27 cellular contexts compared by ENCODE assay signal in genomic region chr2:217006217-217006616, GRCh38.
"Had no signal": no experiment of that assay in that cellular context is flagged by ENCODE, and none has a peak within 500 bp of the region (broad histone marks: within the 10 kb centered on the region; RNA-seq: fewer than 3 reads in every experiment).

No MANE protein-coding gene starts in this region.

- H3K27me3 Mint-ChIP-seq: activated CD4-positive, alpha-beta memory T cell treated with anti-CD3 and anti-CD28 coated beads, Interleukin-2, amount 10 ng/mL, durations not matched to agents 7 days and 5 days had no signal

- H3K4me1 Mint-ChIP-seq: activated CD4-positive, alpha-beta memory T cell treated with anti-CD3 and anti-CD28 coated beads, Interleukin-2, amount 10 ng/mL, durations not matched to agents 7 days and 5 days; activated CD4-positive, alpha-beta T cell treated with anti-CD3 and anti-CD28 coated beads for 36 hours; activated CD4-positive, alpha-beta T cell treated with anti-CD3 and anti-CD28 coated beads, Interleukin-2, amount 10 ng/mL, durations not matched to agents 24 days and 14 days; activated naive CD4-positive, alpha-beta T cell treated with anti-CD3 and anti-CD28 coated beads, Interleukin-2, amount 10 ng/mL, durations not matched to agents 7 days and 5 days; activated naive CD8-positive, alpha-beta T cell treated with anti-CD3 and anti-CD28 coated beads, Interleukin-2, amount 10 ng/mL, durations not matched to agents 7 days and 5 days; central memory CD8-positive, alpha-beta T cell; T-helper 17 cell had no signal

- H3K27ac ChIP-seq: brain microvascular endothelial cell, coronary artery, dorsolateral prefrontal cortex, esophagus squamous epithelium, gastroesophageal sphincter had no signal

- H3K27ac Mint-ChIP-seq: activated CD4-positive, alpha-beta memory T cell treated with anti-CD3 and anti-CD28 coated beads, Interleukin-2, amount 10 ng/mL, durations not matched to agents 7 days and 5 days; activated CD4-positive, alpha-beta T cell treated with anti-CD3 and anti-CD28 coated beads for 36 hours; activated CD4-positive, alpha-beta T cell treated with anti-CD3 and anti-CD28 coated beads, Interleukin-2, amount 10 ng/mL, durations not matched to agents 24 days and 14 days; activated naive CD4-positive, alpha-beta T cell treated with anti-CD3 and anti-CD28 coated beads, Interleukin-2, amount 10 ng/mL, durations not matched to agents 7 days and 5 days; activated naive CD4-positive, alpha-beta T cell treated with anti-CD3 and anti-CD28 coated beads, Interleukin-2, amount 50 U/mL, for 72 hours; activated naive CD8-positive, alpha-beta T cell treated with anti-CD3 and anti-CD28 coated beads, Interleukin-2, amount 10 ng/mL, durations not matched to agents 7 days and 5 days; activated T-cell treated with anti-CD3 and anti-CD28 coated beads, Interleukin-2, amount 50 U/mL, for 24 hours; activated T-cell treated with anti-CD3 and anti-CD28 coated beads, Interleukin-2, amount 50 U/mL, for 72 hours; dendritic cell treated with granulocyte-macrophage colony-stimulating factor and Interleukin-4, amounts not matched to agents 40 ng/mL and 50 ng/mL, for 4 days; effector memory CD8-positive, alpha-beta T cell; T-helper 17 cell had no signal

- ATAC-seq: activated CD4-positive, alpha-beta T cell treated with anti-CD3 and anti-CD28 coated beads for 36 hours; activated naive CD4-positive, alpha-beta T cell treated with anti-CD3 and anti-CD28 coated beads, Interleukin-2, amount 50 U/mL, for 72 hours; activated T-cell treated with anti-CD3 and anti-CD28 coated beads, Interleukin-2, amount 50 U/mL, for 72 hours; effector memory CD8-positive, alpha-beta T cell; gastroesophageal sphincter; T-helper 17 cell had no signal

- DNase-seq: activated CD4-positive, alpha-beta memory T cell treated with anti-CD3 and anti-CD28 coated beads, Interleukin-2, amount 10 ng/mL, durations not matched to agents 7 days and 5 days; activated CD4-positive, alpha-beta T cell treated with anti-CD3 and anti-CD28 coated beads for 36 hours; activated CD4-positive, alpha-beta T cell treated with anti-CD3 and anti-CD28 coated beads, Interleukin-2, amount 10 ng/mL, durations not matched to agents 24 days and 14 days; activated CD4-positive, CD25-positive, alpha-beta regulatory T cell; activated CD4-positive, CD25-positive, alpha-beta regulatory T cell treated with anti-CD3 and anti-CD28 coated beads, Interleukin-2, amount 50 U/mL, for 72 hours; activated CD8-positive, alpha-beta memory T cell treated with anti-CD3 and anti-CD28 coated beads, Interleukin-2, amount 50 U/mL, for 48 hours; activated gamma-delta T cell; activated naive CD4-positive, alpha-beta T cell; activated naive CD4-positive, alpha-beta T cell treated with anti-CD3 and anti-CD28 coated beads, Interleukin-2, amount 10 ng/mL, durations not matched to agents 7 days and 5 days; activated naive CD8-positive, alpha-beta T cell treated with anti-CD3 and anti-CD28 coated beads, Interleukin-2, amount 10 ng/mL, durations not matched to agents 7 days and 5 days; activated T-cell treated with anti-CD3 and anti-CD28 coated beads for 4 hours; activated T-cell treated with anti-CD3 and anti-CD28 coated beads, Interleukin-2, amount 50 U/mL, for 24 hours; activated T-cell treated with anti-CD3 and anti-CD28 coated beads, Interleukin-2, amount 50 U/mL, for 72 hours; brain microvascular endothelial cell; dorsolateral prefrontal cortex; effector CD4-positive, alpha-beta T cell; effector memory CD8-positive, alpha-beta T cell; erythroblast; esophagus squamous epithelium; foreskin melanocyte; T-helper 1 cell; T-helper 17 cell had no signal

- H3K36me3 ChIP-seq: brain microvascular endothelial cell, esophagus squamous epithelium, gastroesophageal sphincter had no signal

- H3K4me3 Mint-ChIP-seq: activated CD4-positive, alpha-beta memory T cell treated with anti-CD3 and anti-CD28 coated beads, Interleukin-2, amount 10 ng/mL, durations not matched to agents 7 days and 5 days; activated CD4-positive, alpha-beta T cell treated with anti-CD3 and anti-CD28 coated beads for 36 hours; activated CD4-positive, alpha-beta T cell treated with anti-CD3 and anti-CD28 coated beads, Interleukin-2, amount 10 ng/mL, durations not matched to agents 24 days and 14 days; activated naive CD4-positive, alpha-beta T cell treated with anti-CD3 and anti-CD28 coated beads, Interleukin-2, amount 10 ng/mL, durations not matched to agents 7 days and 5 days; activated naive CD8-positive, alpha-beta T cell treated with anti-CD3 and anti-CD28 coated beads, Interleukin-2, amount 10 ng/mL, durations not matched to agents 7 days and 5 days; activated T-cell treated with anti-CD3 and anti-CD28 coated beads, Interleukin-2, amount 50 U/mL, for 24 hours; activated T-cell treated with anti-CD3 and anti-CD28 coated beads, Interleukin-2, amount 50 U/mL, for 72 hours; central memory CD8-positive, alpha-beta T cell; dendritic cell treated with granulocyte-macrophage colony-stimulating factor and Interleukin-4, amounts not matched to agents 40 ng/mL and 50 ng/mL, for 4 days; effector memory CD8-positive, alpha-beta T cell; T-helper 17 cell had no signal

- H3K4me3 ChIP-seq: coronary artery, dorsolateral prefrontal cortex, esophagus squamous epithelium, gastroesophageal sphincter had no signal

- H3K36me3 Mint-ChIP-seq: activated naive CD4-positive, alpha-beta T cell treated with anti-CD3 and anti-CD28 coated beads, Interleukin-2, amount 10 ng/mL, durations not matched to agents 7 days and 5 days; activated naive CD4-positive, alpha-beta T cell treated with anti-CD3 and anti-CD28 coated beads, Interleukin-2, amount 50 U/mL, for 72 hours; activated naive CD8-positive, alpha-beta T cell treated with anti-CD3 and anti-CD28 coated beads, Interleukin-2, amount 10 ng/mL, durations not matched to agents 7 days and 5 days had no signal

- H3K9me3 Mint-ChIP-seq: activated CD4-positive, alpha-beta memory T cell treated with anti-CD3 and anti-CD28 coated beads, Interleukin-2, amount 10 ng/mL, durations not matched to agents 7 days and 5 days; activated CD4-positive, alpha-beta T cell treated with anti-CD3 and anti-CD28 coated beads, Interleukin-2, amount 10 ng/mL, durations not matched to agents 24 days and 14 days; activated naive CD4-positive, alpha-beta T cell treated with anti-CD3 and anti-CD28 coated beads, Interleukin-2, amount 10 ng/mL, durations not matched to agents 7 days and 5 days; activated naive CD4-positive, alpha-beta T cell treated with anti-CD3 and anti-CD28 coated beads, Interleukin-2, amount 50 U/mL, for 72 hours; activated naive CD8-positive, alpha-beta T cell treated with anti-CD3 and anti-CD28 coated beads, Interleukin-2, amount 10 ng/mL, durations not matched to agents 7 days and 5 days; activated T-cell treated with anti-CD3 and anti-CD28 coated beads, Interleukin-2, amount 50 U/mL, for 24 hours; activated T-cell treated with anti-CD3 and anti-CD28 coated beads, Interleukin-2, amount 50 U/mL, for 72 hours; dendritic cell treated with granulocyte-macrophage colony-stimulating factor and Interleukin-4, amounts not matched to agents 40 ng/mL and 50 ng/mL, for 4 days had no signal

- H3K27me3 ChIP-seq: brain microvascular endothelial cell, esophagus squamous epithelium, gastroesophageal sphincter had no signal

- H3K9me3 ChIP-seq: esophagus squamous epithelium, gastroesophageal sphincter had no signal

- H3K4me1 ChIP-seq: esophagus squamous epithelium, gastroesophageal sphincter had no signal
